ENCODE assay signal across 12 cellular contexts in the genomic region with DNA sequence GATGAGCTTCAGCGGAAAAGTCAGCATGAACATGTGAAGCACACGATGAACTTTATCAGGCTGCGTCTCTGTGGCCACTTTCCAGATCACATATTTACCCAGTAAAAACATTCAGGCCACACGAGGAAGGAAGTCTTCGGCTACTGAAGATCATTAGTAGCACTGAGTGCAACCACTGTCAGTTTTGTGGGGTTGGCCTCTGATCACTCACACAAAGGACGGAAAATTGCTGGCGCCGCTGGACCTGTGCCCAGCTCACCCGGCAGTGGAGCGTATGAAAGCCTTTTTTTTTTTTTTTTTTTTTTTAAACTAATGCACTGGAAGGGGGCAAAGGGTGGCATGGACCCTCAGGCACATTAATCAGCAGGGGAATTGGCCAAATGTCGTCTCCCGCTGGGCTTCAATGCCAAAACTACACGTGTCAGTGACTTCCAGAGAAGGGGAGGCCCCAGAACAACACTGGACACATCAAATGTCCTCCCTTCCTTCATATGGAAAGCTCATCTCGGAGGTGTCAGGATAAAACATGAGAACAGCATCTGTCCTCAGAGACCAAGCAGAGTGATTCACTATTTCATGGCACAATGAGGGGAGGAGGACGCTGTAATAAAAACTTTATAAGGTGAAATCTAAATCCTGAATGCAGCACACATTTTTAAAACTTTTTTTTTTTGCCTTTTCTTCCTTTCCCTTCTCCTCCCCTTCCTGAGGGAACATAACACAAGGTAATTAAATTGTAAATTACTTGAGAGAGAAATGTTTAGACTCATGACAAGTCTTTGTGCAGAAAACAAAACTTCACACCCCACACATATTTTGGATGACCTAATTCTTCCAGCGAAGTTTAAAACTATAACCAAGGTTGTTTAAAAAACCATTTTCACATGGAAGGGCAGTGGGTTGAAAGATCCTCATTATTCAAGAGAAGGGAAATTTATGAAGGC.
DNase-seq lines count a peak whose midpoint lies in the region; ATAC-seq, FAIRE-seq and TF ChIP-seq lines count a peak whose summit lies in the region.
"Had no signal": no experiment of that assay in that cellular context is flagged by ENCODE, and none has a peak within 500 bp of the region (broad histone marks: within the 10 kb centered on the region; RNA-seq: fewer than 3 reads in every experiment).

No MANE protein-coding gene starts in this region.

- peaks cover 0 to 17% (median 4%) of the 10 kb centered on the region in 4 donors for H3K9me3 ChIP-seq in tibial nerve

- no peak for FAIRE-seq in D721Med (lab: Jason Lieb, UNC)
- FAIRE-seq: GM12892 had no signal

- H3K27me3 ChIP-seq in tibial nerve: no peaks in the 10 kb centered on the region

- TF ChIP-seq EP300 in tibial nerve (IDR thresholded peaks at IDR 0.05): peak in 1 of 2 donors; percentile 48

- no peak for ATAC-seq in HG03159 (IDR thresholded peaks at IDR 0.05; ENCODE audit: unreplicated experiment)

- TF ChIP-seq POLR2A in tibial nerve (IDR thresholded peaks at IDR 0.05): no peak

- 19 to 22% methylated on average over 16 of the region's 16 CpGs for WGBS in tibial nerve, 2 donors

- H3K4me3 ChIP-seq in tibial nerve: peak overlapping the region in 2 of 4 donors; percentile 3 to 25

- peak; percentile 23 for DNase-seq in NCI-H1092 (lab: John Stamatoyannopoulos, UW)
- peak; percentile 85 for DNase-seq in astrocyte of the hippocampus (ENCODE audit: low read depth, low spot score)
- peak; percentile 79 for DNase-seq in kidney tubule cell (ENCODE audit: low spot score)
- DNase-seq in tibial nerve (ENCODE audit: low spot score in 2 of 2): peak; percentile 27 to 58
- no peak for DNase-seq in NCI-H226
- no peak for DNase-seq in NCI-H510A (lab: John Stamatoyannopoulos, UW)
- no peak for DNase-seq in D721Med (ENCODE audit: insufficient read length, low spot score)
- DNase-seq: activated naive CD4-positive, alpha-beta T cell; H9 had no signal

- H3K27ac ChIP-seq in tibial nerve: peak overlapping the region in 2 of 4 donors; percentile 9 to 64
- H3K27ac ChIP-seq: KMS-11 had no signal

- peaks cover 0 to 7% (median 0%) of the 10 kb centered on the region in 3 donors for H3K36me3 ChIP-seq in tibial nerve

- TF ChIP-seq CTCF in tibial nerve (IDR thresholded peaks at IDR 0.05): no peak
- no peak for TF ChIP-seq CTCF in D721Med (IDR thresholded peaks at IDR 0.05; ENCODE audit: insufficient read depth, missing control alignments)

- peaks cover 0 to 17% (median 5%) of the 10 kb centered on the region in 4 donors for H3K4me1 ChIP-seq in tibial nerve

Comparison
In these comparisons a context has a peak if more than half of its experiments do, and no peak if none do; other contexts are left out.
1. DNase-seq: peak in NCI-H1092 (single experiment), astrocyte of the hippocampus (single experiment), kidney tubule cell (single experiment) and tibial nerve (2 of 2); none in NCI-H226 (single experiment), NCI-H510A (single experiment) and D721Med (single experiment).